ENCODE assay signal across 18 cellular contexts in genomic region chr5:123412206-123412605, GRCh38. TPM values are rescaled to one million over a fixed set of nuclear protein-coding genes. Genes with fewer than 3 reads are reported as not detected.
DNase-seq lines count a peak whose midpoint lies in the region; ATAC-seq and TF ChIP-seq lines count a peak whose summit lies in the region.
"Had no signal": no experiment of that assay in that cellular context is flagged by ENCODE, and none has a peak within 500 bp of the region (broad histone marks: within the 10 kb centered on the region; RNA-seq: fewer than 3 reads in every experiment).

No MANE protein-coding gene starts in this region.

- no peak for TF ChIP-seq CTCF in HEK293 (tag by site-specific recombination; IDR thresholded peaks at IDR 0.05)
- TF ChIP-seq CTCF in type B pancreatic cell (conservative IDR thresholded peaks at IDR 0.05): no peak

- no peak overlapping the region for H3K4me3 Mint-ChIP-seq in activated CD4-positive, alpha-beta T cell treated with anti-CD3 and anti-CD28 coated beads for 36 hours
- no peak overlapping the region for H3K4me3 Mint-ChIP-seq in activated naive CD8-positive, alpha-beta T cell treated with anti-CD3 and anti-CD28 coated beads, Interleukin-2, amount 50 U/mL, for 24 hours
- H3K4me3 Mint-ChIP-seq in activated naive CD8-positive, alpha-beta T cell treated with anti-CD3 and anti-CD28 coated beads for 36 hours: no peak overlapping the region
- H3K4me3 Mint-ChIP-seq in type B pancreatic cell: no peak overlapping the region
- H3K4me3 Mint-ChIP-seq: B cell; CD4-positive, alpha-beta T cell; CD8-positive, alpha-beta T cell had no signal

- H3K4me3 ChIP-seq in HEK293 (ENCODE audit: low read depth, low read length): no peak overlapping the region
- H3K4me3 ChIP-seq: A549; BLaER1 treated with 17β-estradiol and CSF1 and Interleukin-3, amounts not matched to agents 10 nM and 100 nM had no signal

- H3K9me3 Mint-ChIP-seq in activated CD4-positive, alpha-beta T cell treated with anti-CD3 and anti-CD28 coated beads for 36 hours (ENCODE audit: low read depth): no peaks in the 10 kb centered on the region
- H3K9me3 Mint-ChIP-seq in activated naive CD8-positive, alpha-beta T cell treated with anti-CD3 and anti-CD28 coated beads, Interleukin-2, amount 50 U/mL, for 24 hours: no peaks in the 10 kb centered on the region
- H3K9me3 Mint-ChIP-seq in activated naive CD8-positive, alpha-beta T cell treated with anti-CD3 and anti-CD28 coated beads for 36 hours: no peaks in the 10 kb centered on the region
- H3K9me3 Mint-ChIP-seq in type B pancreatic cell: no peaks in the 10 kb centered on the region
- H3K9me3 Mint-ChIP-seq: CD4-positive, alpha-beta T cell; CD8-positive, alpha-beta T cell had no signal

- ATAC-seq in activated CD4-positive, alpha-beta T cell treated with anti-CD3 and anti-CD28 coated beads for 36 hours: peak; percentile 49
- ATAC-seq in activated naive CD8-positive, alpha-beta T cell treated with anti-CD3 and anti-CD28 coated beads, Interleukin-2, amount 50 U/mL, for 24 hours: peak; percentile 54
- ATAC-seq: A549; CD8-positive, alpha-beta T cell had no signal

- no peak overlapping the region for H3K27ac ChIP-seq in HEK293 (ENCODE audit: extremely low read depth, low read depth, low read length)
- H3K27ac ChIP-seq: 22Rv1; A549; BLaER1 treated with 17β-estradiol and CSF1 and Interleukin-3, amounts not matched to agents 10 nM and 100 nM; C4-2B had no signal

- H3K4me1 Mint-ChIP-seq in activated CD4-positive, alpha-beta T cell treated with anti-CD3 and anti-CD28 coated beads for 36 hours: peaks cover 25% of the 10 kb centered on the region
- H3K4me1 Mint-ChIP-seq in activated naive CD8-positive, alpha-beta T cell treated with anti-CD3 and anti-CD28 coated beads, Interleukin-2, amount 50 U/mL, for 24 hours: peaks cover 10% of the 10 kb centered on the region
- peaks cover 30% of the 10 kb centered on the region for H3K4me1 Mint-ChIP-seq in activated naive CD8-positive, alpha-beta T cell treated with anti-CD3 and anti-CD28 coated beads for 36 hours
- H3K4me1 Mint-ChIP-seq in type B pancreatic cell (ENCODE audit: unreplicated experiment): no peaks in the 10 kb centered on the region

- intact Hi-C loops in activated CD4-positive, alpha-beta T cell treated with anti-CD3 and anti-CD28 coated beads for 36 hours (cut with DNase I, micrococcal nuclease): no loop called here

- H3K4me1 ChIP-seq in HEK293 (ENCODE audit: control insufficient read depth, insufficient read depth, low read length): no peaks in the 10 kb centered on the region
- H3K4me1 ChIP-seq: A549; BLaER1 treated with 17β-estradiol and CSF1 and Interleukin-3, amounts not matched to agents 10 nM and 100 nM; Caco-2 had no signal

- POLR2A ChIA-PET in activated CD4-positive, alpha-beta T cell treated with anti-CD3 and anti-CD28 coated beads for 36 hours (lab: Charles Lee): interaction anchor here (1.1 kb wide), 1 partner anchor 9 kb away, joined by 3 read pairs; no protein-coding TSS in a partner anchor
- POLR2A ChIA-PET in HEK293 (lab: Yijun Ruan, JAX): no interaction called here

- no peaks in the 10 kb centered on the region for H3K27me3 Mint-ChIP-seq in activated CD4-positive, alpha-beta T cell treated with anti-CD3 and anti-CD28 coated beads for 36 hours
- H3K27me3 Mint-ChIP-seq in activated naive CD8-positive, alpha-beta T cell treated with anti-CD3 and anti-CD28 coated beads, Interleukin-2, amount 50 U/mL, for 24 hours: no peaks in the 10 kb centered on the region
- no peaks in the 10 kb centered on the region for H3K27me3 Mint-ChIP-seq in activated naive CD8-positive, alpha-beta T cell treated with anti-CD3 and anti-CD28 coated beads for 36 hours
- no peaks in the 10 kb centered on the region for H3K27me3 Mint-ChIP-seq in type B pancreatic cell
- H3K27me3 Mint-ChIP-seq: B cell; CD4-positive, alpha-beta T cell had no signal

- H3K36me3 Mint-ChIP-seq in activated CD4-positive, alpha-beta T cell treated with anti-CD3 and anti-CD28 coated beads for 36 hours (ENCODE audit: low read depth): peaks cover 41% of the 10 kb centered on the region
- H3K36me3 Mint-ChIP-seq in activated naive CD8-positive, alpha-beta T cell treated with anti-CD3 and anti-CD28 coated beads, Interleukin-2, amount 50 U/mL, for 24 hours (ENCODE audit: low read depth): peaks cover 48% of the 10 kb centered on the region
- peaks cover 36% of the 10 kb centered on the region for H3K36me3 Mint-ChIP-seq in activated naive CD8-positive, alpha-beta T cell treated with anti-CD3 and anti-CD28 coated beads for 36 hours
- peaks cover 29% of the 10 kb centered on the region for H3K36me3 Mint-ChIP-seq in type B pancreatic cell

- peaks cover 41 to 50% of the 10 kb centered on the region in 2 experiments for H3K36me3 ChIP-seq in HEK293 (ENCODE audit: control insufficient read depth in 2 of 2, insufficient read depth in 1 of 2, low read length in 2 of 2)

- CTCF ChIA-PET in activated CD4-positive, alpha-beta T cell treated with anti-CD3 and anti-CD28 coated beads for 36 hours (lab: Charles Lee): interaction anchor here (0.9 to 2.0 kb wide), 2 partner anchors 8 to 133 kb away, joined by 3 to 7 read pairs; no protein-coding TSS in a partner anchor
- CTCF ChIA-PET in HEK293 (lab: Yijun Ruan, JAX): no interaction called here

- no peaks in the 10 kb centered on the region for H3K9me3 ChIP-seq in HEK293 (ENCODE audit: control insufficient read depth, insufficient read depth, low read depth, low read length)
- H3K9me3 ChIP-seq: A549; BLaER1 treated with 17β-estradiol and CSF1 and Interleukin-3, amounts not matched to agents 10 nM and 100 nM; Caco-2 had no signal

- H3K27ac Mint-ChIP-seq in activated CD4-positive, alpha-beta T cell treated with anti-CD3 and anti-CD28 coated beads for 36 hours: no peak overlapping the region
- no peak overlapping the region for H3K27ac Mint-ChIP-seq in activated naive CD8-positive, alpha-beta T cell treated with anti-CD3 and anti-CD28 coated beads, Interleukin-2, amount 50 U/mL, for 24 hours
- no peak overlapping the region for H3K27ac Mint-ChIP-seq in activated naive CD8-positive, alpha-beta T cell treated with anti-CD3 and anti-CD28 coated beads for 36 hours
- H3K27ac Mint-ChIP-seq in type B pancreatic cell: no peak overlapping the region
- H3K27ac Mint-ChIP-seq: B cell; CD4-positive, alpha-beta T cell had no signal

- DNase-seq in activated CD4-positive, alpha-beta T cell treated with anti-CD3 and anti-CD28 coated beads for 36 hours: no peak
- DNase-seq in activated CD4-positive, alpha-beta T cell treated with anti-CD3 and anti-CD28 coated beads, Interleukin-2, amount 50 U/mL, for 48 hours: no peak
- DNase-seq in activated naive CD8-positive, alpha-beta T cell treated with anti-CD3 and anti-CD28 coated beads, Interleukin-2, amount 50 U/mL, for 24 hours: no peak
- no peak for DNase-seq in activated naive CD8-positive, alpha-beta T cell treated with anti-CD3 and anti-CD28 coated beads for 36 hours
- no peak for DNase-seq in type B pancreatic cell (ENCODE audit: extremely low spot score, unreplicated experiment)
- DNase-seq: AML-193; Caco-2; Calu3; CD4-positive, alpha-beta T cell; CD8-positive, alpha-beta T cell; DMS79 treated with DMSO at 0.1 percent for 48 hours; GF-D8 had no signal

TF ChIP-seq in HEK293, 187 proteins besides CTCF, POLR2A, EP300 and RAD21:
- no peak for TF ChIP-seq GLI4 (tag by site-specific recombination; IDR thresholded peaks at IDR 0.05)
- peak; percentile 45; the same call in 1 of the 2 replicates for TF ChIP-seq SCRT2 (tag by site-specific recombination; IDR thresholded peaks at IDR 0.05)
- TF ChIP-seq ZNF112 (tag by site-specific recombination; IDR thresholded peaks at IDR 0.05): no peak
- TF ChIP-seq KLF7 (tag by site-specific recombination; IDR thresholded peaks at IDR 0.05; ENCODE audit: borderline replicate concordance): no peak

RNA-seq across cellular contexts. Expression of gene CEP120, which starts 11.0 kb away (rescaled TPM):
- 10 to 100 TPM; 29.5 to 32.5 TPM for total RNA-seq in activated CD4-positive, alpha-beta T cell treated with anti-CD3 and anti-CD28 coated beads for 36 hours
- total RNA-seq in activated naive CD8-positive, alpha-beta T cell treated with anti-CD3 and anti-CD28 coated beads for 36 hours: 10 to 100 TPM; 19.1 to 21.1 TPM
- 16.4 and 26.9 TPM in 2 replicates for total RNA-seq in type B pancreatic cell (ENCODE audit: low replicate concordance)
